14 cellular contexts compared by ENCODE assay signal in the genomic region with DNA sequence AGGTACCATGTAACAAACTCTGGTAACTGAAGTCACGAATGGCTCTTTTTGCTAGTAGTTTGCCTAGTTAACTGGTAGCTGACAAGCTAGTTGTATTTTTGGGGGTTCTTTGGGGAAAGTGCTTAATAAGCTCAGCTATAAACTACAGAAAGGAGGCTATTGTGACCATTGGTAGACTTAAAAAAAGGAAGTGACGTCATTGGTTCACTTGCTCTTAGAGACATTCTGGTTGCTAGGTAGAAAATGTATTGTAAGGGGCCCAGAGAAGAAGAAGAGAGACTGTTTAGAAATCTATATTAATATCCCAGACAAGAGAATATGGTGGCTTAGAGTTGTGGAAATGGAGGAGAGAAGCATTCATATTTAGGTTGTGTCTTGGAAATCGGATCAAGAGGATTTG.
A peak's percentile ranks its signal among the peaks of the same experiment; 100 is the strongest.
DNase-seq lines count a peak whose midpoint lies in the region; ATAC-seq lines count a peak whose summit lies in the region.
"Had no signal": no experiment of that assay in that cellular context is flagged by ENCODE, and none has a peak within 500 bp of the region (broad histone marks: within the 10 kb centered on the region; RNA-seq: fewer than 3 reads in every experiment).

No MANE protein-coding gene starts in this region.

- peak; percentile 16 for DNase-seq in OCI-M1 (lab: John Stamatoyannopoulos, UW)
- no peak for DNase-seq in activated effector memory CD4-positive, alpha-beta T cell treated with Interleukin-2 at 50 U/mL for 16 hours
- DNase-seq in stimulated activated CD4-positive, alpha-beta T cell treated with anti-CD3 and anti-CD28 coated beads, Interleukin-4, amount 100 ng/mL, for 4 hours, result no peak
- no peak for DNase-seq in NCI-H226
- DNase-seq in foreskin melanocyte, result no peak
- DNase-seq: activated CD4-positive, alpha-beta T cell treated with anti-CD3 and anti-CD28 coated beads for 4 hours; CD4-positive, alpha-beta T cell; esophagus squamous epithelium; immature natural killer cell; NCI-H2227 treated with DMSO at 0.1 percent for 48 hours; upper lobe of right lung had no signal

- ATAC-seq in GM18519 (IDR thresholded peaks at IDR 0.05; ENCODE audit: low FRiP score, unreplicated experiment) (peak; percentile 92), GM21367 (IDR thresholded peaks at IDR 0.05; ENCODE audit: unreplicated experiment) (peak; percentile 89), HG03045 (IDR thresholded peaks at IDR 0.05; ENCODE audit: unreplicated experiment) (peak; percentile 71)
- ATAC-seq: upper lobe of right lung had no signal
